Comparison of ENCODE assay signal across 1 cellular context in the genomic region with DNA sequence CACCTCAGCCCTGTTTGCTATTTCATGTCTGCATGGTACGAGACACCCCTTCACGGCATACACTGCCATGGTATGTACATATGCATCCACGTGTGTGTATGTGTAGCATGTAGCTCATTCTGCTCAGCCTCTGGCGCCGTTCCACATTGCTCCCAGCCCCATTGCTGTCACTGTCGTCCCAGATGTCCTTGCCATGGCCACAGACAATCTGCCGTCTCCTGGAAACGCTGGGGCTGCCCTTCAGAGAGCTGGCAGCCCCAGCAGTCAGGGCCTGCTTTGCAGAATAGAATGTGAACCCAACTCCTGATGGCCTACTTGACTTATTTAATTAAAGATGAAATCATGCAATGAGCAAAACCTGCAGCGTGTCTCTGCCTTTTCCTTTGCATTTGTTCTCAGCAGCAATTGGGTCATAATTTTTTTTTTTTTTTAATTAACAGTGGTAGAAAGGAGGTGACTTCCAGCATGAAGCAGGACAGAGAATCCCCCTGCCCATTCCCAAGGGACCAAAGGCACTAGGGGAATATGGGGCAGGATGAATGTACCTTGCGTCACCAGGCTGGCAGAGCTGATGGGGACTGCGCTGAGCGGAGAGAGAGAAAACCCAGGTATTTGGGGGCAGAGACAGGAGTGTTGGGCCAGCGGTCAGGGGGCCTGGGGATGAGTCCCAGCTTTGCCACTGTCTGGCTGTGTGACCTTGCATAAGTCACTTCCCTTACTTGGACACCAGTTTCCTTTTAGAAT.
A peak's percentile ranks its signal among the peaks of the same experiment; 100 is the strongest.
TF ChIP-seq lines count a peak whose summit lies in the region.

No MANE protein-coding gene starts in this region.

TF ChIP-seq in HepG2, 621 proteins besides CTCF, POLR2A, EP300 and RAD21:
- TF ChIP-seq ARID3A (IDR thresholded peaks at IDR 0.05; ENCODE audit: low read depth, low read length) (no peak), HCFC1 (IDR thresholded peaks at IDR 0.05; ENCODE audit: low read depth, low read length) (no peak), ZFP91 (CRISPR knock-in tag; IDR thresholded peaks at IDR 0.05; ENCODE audit: borderline replicate concordance) (0 out of 2 replicates have a peak, but pooled peaks have one; percentile 22), SP4 (CRISPR knock-in tag; IDR thresholded peaks at IDR 0.05) (no peak), MYC (CRISPR knock-in tag; IDR thresholded peaks at IDR 0.05; ENCODE audit: borderline replicate concordance) (no peak), ZC3H13 (CRISPR knock-in tag; IDR thresholded peaks at IDR 0.05) (peak; percentile 80; the same call in 1 of the 2 replicates)
